8 cellular contexts compared by ENCODE assay signal in the genomic region with DNA sequence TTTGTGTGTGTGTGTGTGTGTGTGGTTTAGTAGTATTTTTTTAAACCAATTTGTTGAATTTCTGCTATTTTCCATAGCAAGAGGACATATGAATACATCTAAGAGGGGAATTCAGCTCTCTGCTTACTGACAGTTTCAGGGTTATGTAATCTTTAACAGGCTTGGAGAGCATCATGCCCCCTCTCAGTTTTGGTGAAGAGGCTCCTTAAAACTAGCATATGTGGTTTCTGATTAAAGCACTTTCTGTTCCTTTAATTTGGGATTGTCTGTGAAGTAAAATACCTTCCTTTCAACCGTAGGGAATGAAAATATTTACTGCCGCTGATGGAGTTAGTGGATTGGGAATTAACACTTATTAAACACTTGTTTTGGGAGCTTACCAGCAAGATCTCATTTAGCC. TPM values are rescaled to one million over a fixed set of nuclear protein-coding genes. Genes with fewer than 3 reads are reported as not detected.
DNase-seq lines count a peak whose midpoint lies in the region; ATAC-seq and TF ChIP-seq lines count a peak whose summit lies in the region.

No MANE protein-coding gene starts in this region.

- TF ChIP-seq CTCF in GM12864 (IDR thresholded peaks at IDR 0.05; ENCODE audit: low read depth, low read length, missing control alignments) (no peak), esophagus squamous epithelium (IDR thresholded peaks at IDR 0.05) (no peak), smooth muscle cell (IDR thresholded peaks at IDR 0.05; ENCODE audit: borderline replicate concordance, insufficient read depth, poor library complexity, severe bottlenecking) (no peak), progenitor cell of endocrine pancreas (IDR thresholded peaks at IDR 0.05; ENCODE audit: unreplicated experiment) (no peak)

- H3K27ac ChIP-seq in GM23248 (no peak overlapping the region), esophagus squamous epithelium (peak overlapping the region in 2 of 4 donors; percentile 14 to 93), smooth muscle cell (ENCODE audit: low read depth) (no peak overlapping the region)

- H3K4me1 Mint-ChIP-seq in activated T-helper 1 cell treated with anti-CD3 and anti-CD28 coated beads, Interleukin-12 subunit alpha, Interleukin-12 subunit beta, Interleukin-2, Interleukin-4 antibody, amounts not matched to agents 30 ng/mL and 10 ng/mL and 1 ng/mL, durations not matched to agents 14 hours and 24 hours and 36 hours (ENCODE audit: low read depth), result peaks cover 81% of the 10 kb centered on the region
- peaks cover 71 to 80% of the 10 kb centered on the region in 2 donors for H3K4me1 Mint-ChIP-seq in natural killer cell treated with Interleukin-12 subunit alpha and Interleukin-12 subunit beta and Interleukin-15 and Interleukin-18, amount 100 ng/mL, for 72 hours (ENCODE audit: low read depth in 2 of 2)
- H3K4me1 Mint-ChIP-seq in progenitor cell of endocrine pancreas (ENCODE audit: low read depth), result peaks cover 25% of the 10 kb centered on the region

- WGBS in GM23248 (ENCODE audit: low coverage in 1 of 2, low lambda C conversion rate in 2 of 2, missing lambda C conversion rate in 2 of 2), 2 experiments, result 83% methylated on average over 2 of the region's 2 CpGs
- 49 to 76% methylated on average over 2 of the region's 2 CpGs for WGBS in esophagus squamous epithelium, 2 donors
- WGBS in smooth muscle cell (ENCODE audit: low lambda C conversion rate), result 82% methylated on average over 2 of the region's 2 CpGs

- H3K79me2 ChIP-seq in GM23248 (ENCODE audit: insufficient read depth) (peaks cover 7% of the 10 kb centered on the region; the same call in 1 of the 2 replicates), smooth muscle cell (ENCODE audit: low read depth) (peaks cover 31% of the 10 kb centered on the region)

- H2AFZ ChIP-seq in GM23248 (no peak overlapping the region), smooth muscle cell (ENCODE audit: low read depth) (no peak overlapping the region)

- no peaks in the 10 kb centered on the region for H3K9me3 Mint-ChIP-seq in activated T-helper 1 cell treated with anti-CD3 and anti-CD28 coated beads, Interleukin-12 subunit alpha, Interleukin-12 subunit beta, Interleukin-2, Interleukin-4 antibody, amounts not matched to agents 30 ng/mL and 10 ng/mL and 1 ng/mL, durations not matched to agents 14 hours and 24 hours and 36 hours
- no peaks in the 10 kb centered on the region for H3K9me3 Mint-ChIP-seq in natural killer cell treated with Interleukin-12 subunit alpha and Interleukin-12 subunit beta and Interleukin-15 and Interleukin-18, amount 100 ng/mL, for 72 hours
- H3K9me3 Mint-ChIP-seq in progenitor cell of endocrine pancreas (ENCODE audit: low read depth), result no peaks in the 10 kb centered on the region

- intact Hi-C loops in activated T-helper 1 cell treated with anti-CD3 and anti-CD28 coated beads, Interleukin-12 subunit alpha, Interleukin-12 subunit beta, Interleukin-2, Interleukin-4 antibody, amounts not matched to agents 30 ng/mL and 10 ng/mL and 1 ng/mL, durations not matched to agents 14 hours and 24 hours and 36 hours (cut with micrococcal nuclease), result loop anchor here (2.0 to 5.0 kb wide), 4 partner anchors 32 to 332 kb away; a partner anchor contains a TSS
- intact Hi-C loops in esophagus squamous epithelium (cut with DNase I), result no loop called here

- H3K4me1 ChIP-seq in GM23248 (ENCODE audit: insufficient read depth) (peaks cover 37% of the 10 kb centered on the region), esophagus squamous epithelium (peaks cover 21 to 50% (median 27%) of the 10 kb centered on the region in 3 donors), smooth muscle cell (ENCODE audit: low read depth) (peaks cover 22% of the 10 kb centered on the region)

- TF ChIP-seq POLR2A in esophagus squamous epithelium (IDR thresholded peaks at IDR 0.05), result no peak

- in situ Hi-C loops in GM23248 (cut with MboI), result no loop called here

- no peak overlapping the region for H3K4me2 ChIP-seq in GM23248 (ENCODE audit: unreplicated experiment)
- no peak overlapping the region for H3K4me2 ChIP-seq in smooth muscle cell

- H4K20me1 ChIP-seq in GM23248 (ENCODE audit: insufficient read depth) (no peaks in the 10 kb centered on the region), smooth muscle cell (ENCODE audit: low read depth) (no peaks in the 10 kb centered on the region)

- no peak for DNase-seq in GM12864 (ENCODE audit: low read depth)
- no peak for DNase-seq in GM23248
- no peak for DNase-seq in activated T-helper 1 cell treated with anti-CD3 and anti-CD28 coated beads, Interleukin-12 subunit alpha, Interleukin-12 subunit beta, Interleukin-2, Interleukin-4 antibody, amounts not matched to agents 30 ng/mL and 10 ng/mL and 1 ng/mL, durations not matched to agents 14 hours and 24 hours and 36 hours (ENCODE audit: low spot score)
- DNase-seq in natural killer cell treated with Interleukin-12 subunit alpha and Interleukin-12 subunit beta and Interleukin-15 and Interleukin-18, amount 100 ng/mL, for 72 hours (ENCODE audit: low spot score), result no peak
- no peak for DNase-seq in esophagus squamous epithelium (lab: John Stamatoyannopoulos, UW)
- no peak for DNase-seq in smooth muscle cell (lab: John Stamatoyannopoulos, UW; ENCODE audit: unreplicated experiment)
- no peak for DNase-seq in progenitor cell of endocrine pancreas (ENCODE audit: low spot score, unreplicated experiment)
- no peak for DNase-seq in NCI-H1105 treated with DMSO at 0.1 percent for 48 hours (lab: John Stamatoyannopoulos, UW)

- H3K9ac ChIP-seq in GM23248 (no peak overlapping the region), smooth muscle cell (ENCODE audit: low read depth) (no peak overlapping the region)

- peak overlapping the region; percentile 71 for H3K4me3 ChIP-seq in GM12864 (ENCODE audit: low read depth, low read length)
- 0 out of 2 replicates have a peak overlapping the region, but pooled peaks have one; percentile 78 for H3K4me3 ChIP-seq in GM23248
- H3K4me3 ChIP-seq in esophagus squamous epithelium, result no peak overlapping the region
- H3K4me3 ChIP-seq in smooth muscle cell, result no peak overlapping the region

- no peaks in the 10 kb centered on the region for H3K27me3 Mint-ChIP-seq in activated T-helper 1 cell treated with anti-CD3 and anti-CD28 coated beads, Interleukin-12 subunit alpha, Interleukin-12 subunit beta, Interleukin-2, Interleukin-4 antibody, amounts not matched to agents 30 ng/mL and 10 ng/mL and 1 ng/mL, durations not matched to agents 14 hours and 24 hours and 36 hours (ENCODE audit: insufficient read depth)
- H3K27me3 Mint-ChIP-seq in natural killer cell treated with Interleukin-12 subunit alpha and Interleukin-12 subunit beta and Interleukin-15 and Interleukin-18, amount 100 ng/mL, for 72 hours, result no peaks in the 10 kb centered on the region
- peaks cover 6% of the 10 kb centered on the region for H3K27me3 Mint-ChIP-seq in progenitor cell of endocrine pancreas

- no peak for ATAC-seq in natural killer cell treated with Interleukin-12 subunit alpha and Interleukin-12 subunit beta and Interleukin-15 and Interleukin-18, amount 100 ng/mL, for 72 hours

- peaks cover 28% of the 10 kb centered on the region; the same call in 1 of the 2 replicates for H3F3A ChIP-seq in GM23248 (ENCODE audit: insufficient read depth)
- H3F3A ChIP-seq in smooth muscle cell (ENCODE audit: low read depth), result peaks cover 14% of the 10 kb centered on the region

- H3K27ac Mint-ChIP-seq in activated T-helper 1 cell treated with anti-CD3 and anti-CD28 coated beads, Interleukin-12 subunit alpha, Interleukin-12 subunit beta, Interleukin-2, Interleukin-4 antibody, amounts not matched to agents 30 ng/mL and 10 ng/mL and 1 ng/mL, durations not matched to agents 14 hours and 24 hours and 36 hours, result peak overlapping the region; percentile 90
- H3K27ac Mint-ChIP-seq in natural killer cell treated with Interleukin-12 subunit alpha and Interleukin-12 subunit beta and Interleukin-15 and Interleukin-18, amount 100 ng/mL, for 72 hours, result peak overlapping the region; percentile 88 to 95
- H3K27ac Mint-ChIP-seq in progenitor cell of endocrine pancreas, result no peak overlapping the region

- H3K9me3 ChIP-seq in GM23248 (ENCODE audit: low read depth), result no peaks in the 10 kb centered on the region
- H3K9me3 ChIP-seq in esophagus squamous epithelium, result no peaks in the 10 kb centered on the region
- H3K9me3 ChIP-seq in smooth muscle cell (replicated peaks; ENCODE audit: low read depth), result no peaks in the 10 kb centered on the region

- no peaks in the 10 kb centered on the region for H3K9me2 ChIP-seq in GM23248 (ENCODE audit: insufficient read depth)

- H3K36me3 Mint-ChIP-seq in activated T-helper 1 cell treated with anti-CD3 and anti-CD28 coated beads, Interleukin-12 subunit alpha, Interleukin-12 subunit beta, Interleukin-2, Interleukin-4 antibody, amounts not matched to agents 30 ng/mL and 10 ng/mL and 1 ng/mL, durations not matched to agents 14 hours and 24 hours and 36 hours (ENCODE audit: low read depth), result peaks cover 42% of the 10 kb centered on the region
- peaks cover 21% of the 10 kb centered on the region for H3K36me3 Mint-ChIP-seq in natural killer cell treated with Interleukin-12 subunit alpha and Interleukin-12 subunit beta and Interleukin-15 and Interleukin-18, amount 100 ng/mL, for 72 hours
- no peaks in the 10 kb centered on the region for H3K36me3 Mint-ChIP-seq in progenitor cell of endocrine pancreas (ENCODE audit: insufficient read depth)

- peak overlapping the region; percentile 93 for H3K4me3 Mint-ChIP-seq in activated T-helper 1 cell treated with anti-CD3 and anti-CD28 coated beads, Interleukin-12 subunit alpha, Interleukin-12 subunit beta, Interleukin-2, Interleukin-4 antibody, amounts not matched to agents 30 ng/mL and 10 ng/mL and 1 ng/mL, durations not matched to agents 14 hours and 24 hours and 36 hours
- peak overlapping the region; percentile 96 for H3K4me3 Mint-ChIP-seq in natural killer cell treated with Interleukin-12 subunit alpha and Interleukin-12 subunit beta and Interleukin-15 and Interleukin-18, amount 100 ng/mL, for 72 hours
- no peak overlapping the region for H3K4me3 Mint-ChIP-seq in progenitor cell of endocrine pancreas (ENCODE audit: low read depth)

- H3K36me3 ChIP-seq in GM23248 (ENCODE audit: low read depth), result no peaks in the 10 kb centered on the region
- no peaks in the 10 kb centered on the region for H3K36me3 ChIP-seq in esophagus squamous epithelium
- no peaks in the 10 kb centered on the region for H3K36me3 ChIP-seq in smooth muscle cell (ENCODE audit: low read depth)

- H3K27me3 ChIP-seq in GM23248 (replicated peaks; ENCODE audit: insufficient read depth) (no peaks in the 10 kb centered on the region), esophagus squamous epithelium (no peaks in the 10 kb centered on the region), smooth muscle cell (ENCODE audit: low read depth) (no peaks in the 10 kb centered on the region)

RNA-seq across cellular contexts. Expression of a gene that starts 19.4 kb away (rescaled TPM):
- total RNA-seq in GM23248 (2014; rRNA removed; shearing (Covaris generic)), result 19.1 and 34.3 TPM in 2 replicates
- polyA plus RNA-seq in GM23248 (2016; fragmentation: Nextera tagmentation; extraction: Ambion mirVana) (11.5 and 15.7 TPM in 2 replicates), smooth muscle cell (269 and 306 TPM in 2 replicates)
- 72.4 and 79.7 TPM in 2 replicates for total RNA-seq in activated T-helper 1 cell treated with anti-CD3 and anti-CD28 coated beads, Interleukin-12 subunit alpha, Interleukin-12 subunit beta, Interleukin-2, Interleukin-4 antibody, amounts not matched to agents 30 ng/mL and 10 ng/mL and 1 ng/mL, durations not matched to agents 14 hours and 24 hours and 36 hours
- 100 to 1,000 TPM; 314 to 418 TPM for total RNA-seq in natural killer cell treated with Interleukin-12 subunit alpha and Interleukin-12 subunit beta and Interleukin-15 and Interleukin-18, amount 100 ng/mL, for 72 hours
- total RNA-seq in esophagus squamous epithelium (100 to 1,000 TPM in 1 of 4 donors, 10 to 100 TPM in 3; 19.2 to 108 (median 35.4) TPM), smooth muscle cell (236 and 307 TPM in 2 replicates), progenitor cell of endocrine pancreas (13.3 and 13.5 TPM in 2 replicates)

RNA-seq across cellular contexts. Expression of a gene that starts 50.9 kb away (rescaled TPM):
- 5.4 and 14.0 TPM in 2 replicates for total RNA-seq in GM23248 (2014; rRNA removed; shearing (Covaris generic))
- polyA plus RNA-seq in GM23248 (2016; fragmentation: Nextera tagmentation; extraction: Ambion mirVana) (10.8 and 12.6 TPM in 2 replicates), smooth muscle cell (5.6 and 7.0 TPM in 2 replicates)
- total RNA-seq in activated T-helper 1 cell treated with anti-CD3 and anti-CD28 coated beads, Interleukin-12 subunit alpha, Interleukin-12 subunit beta, Interleukin-2, Interleukin-4 antibody, amounts not matched to agents 30 ng/mL and 10 ng/mL and 1 ng/mL, durations not matched to agents 14 hours and 24 hours and 36 hours, result 17.6 and 17.8 TPM in 2 replicates
- total RNA-seq in natural killer cell treated with Interleukin-12 subunit alpha and Interleukin-12 subunit beta and Interleukin-15 and Interleukin-18, amount 100 ng/mL, for 72 hours, result 10 to 100 TPM; 14.9 to 20.6 TPM
- total RNA-seq in esophagus squamous epithelium (1 to 10 TPM; 1.1 to 6.5 (median 2.5) TPM), smooth muscle cell (8.6 and 10.2 TPM in 2 replicates), progenitor cell of endocrine pancreas (6.4 and 7.2 TPM in 2 replicates)

Comparison
In these comparisons a context has a peak if more than half of its experiments do, and no peak if none do; other contexts are left out.
1. H3K4me3 ChIP-seq: peak in GM12864 (single experiment) and GM23248 (single experiment); none in esophagus squamous epithelium (0 of 4) and smooth muscle cell (single experiment).